8 cellular contexts compared by ENCODE assay signal in genomic region chr17:65561394-65562205, GRCh38. TPM values are rescaled to one million over a fixed set of nuclear protein-coding genes. Genes with fewer than 3 reads are reported as not detected.
A peak's percentile ranks its signal among the peaks of the same experiment; 100 is the strongest.
DNase-seq lines count a peak whose midpoint lies in the region; ATAC-seq lines count a peak whose summit lies in the region.

A gene with protein sequence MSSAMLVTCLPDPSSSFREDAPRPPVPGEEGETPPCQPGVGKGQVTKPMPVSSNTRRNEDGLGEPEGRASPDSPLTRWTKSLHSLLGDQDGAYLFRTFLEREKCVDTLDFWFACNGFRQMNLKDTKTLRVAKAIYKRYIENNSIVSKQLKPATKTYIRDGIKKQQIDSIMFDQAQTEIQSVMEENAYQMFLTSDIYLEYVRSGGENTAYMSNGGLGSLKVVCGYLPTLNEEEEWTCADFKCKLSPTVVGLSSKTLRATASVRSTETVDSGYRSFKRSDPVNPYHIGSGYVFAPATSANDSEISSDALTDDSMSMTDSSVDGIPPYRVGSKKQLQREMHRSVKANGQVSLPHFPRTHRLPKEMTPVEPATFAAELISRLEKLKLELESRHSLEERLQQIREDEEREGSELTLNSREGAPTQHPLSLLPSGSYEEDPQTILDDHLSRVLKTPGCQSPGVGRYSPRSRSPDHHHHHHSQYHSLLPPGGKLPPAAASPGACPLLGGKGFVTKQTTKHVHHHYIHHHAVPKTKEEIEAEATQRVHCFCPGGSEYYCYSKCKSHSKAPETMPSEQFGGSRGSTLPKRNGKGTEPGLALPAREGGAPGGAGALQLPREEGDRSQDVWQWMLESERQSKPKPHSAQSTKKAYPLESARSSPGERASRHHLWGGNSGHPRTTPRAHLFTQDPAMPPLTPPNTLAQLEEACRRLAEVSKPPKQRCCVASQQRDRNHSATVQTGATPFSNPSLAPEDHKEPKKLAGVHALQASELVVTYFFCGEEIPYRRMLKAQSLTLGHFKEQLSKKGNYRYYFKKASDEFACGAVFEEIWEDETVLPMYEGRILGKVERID (minus strand): TSS chr17:65561648. CDS start chr17:65558620, 3,028 bp downstream.

- peak; percentile 51 for DNase-seq in DMS153 (lab: John Stamatoyannopoulos, UW)
- peak; percentile 89 for DNase-seq in Karpas-422
- DNase-seq in SJSA1 (ENCODE audit: low read depth in 1 of 2, low spot score in 2 of 2) = peak; percentile 84 to 95
- peak; percentile 92 for DNase-seq in activated naive CD4-positive, alpha-beta T cell treated with anti-CD3 and anti-CD28 coated beads, Interleukin-2, amount 10 ng/mL, durations not matched to agents 7 days and 5 days
- DNase-seq in germinal center (ENCODE audit: low spot score) = peak; percentile 91
- DNase-seq in nucleus accumbens (lab: John Stamatoyannopoulos, UW) = peak in 54 of 56 donors; percentile 20 to 88 (median 70)
- DNase-seq in substantia nigra (lab: John Stamatoyannopoulos, UW) = peak; percentile 26 to 89 (median 74)

- no peaks in the 10 kb centered on the region for H3K27me3 ChIP-seq in Karpas-422 (ENCODE audit: low read length)
- no peaks in the 10 kb centered on the region for H3K27me3 ChIP-seq in SJSA1 (replicated peaks)

- H3K9me3 Mint-ChIP-seq in activated naive CD4-positive, alpha-beta T cell treated with anti-CD3 and anti-CD28 coated beads, Interleukin-2, amount 10 ng/mL, durations not matched to agents 7 days and 5 days = no peaks in the 10 kb centered on the region

- peak within 1 kb of the TSS; percentile 66 for H3K9ac ChIP-seq in Karpas-422 (ENCODE audit: low read length)

- H3K4me1 ChIP-seq in Karpas-422 (ENCODE audit: low read length) = peaks cover 4% of the 10 kb centered on the region; the same call in 1 of the 2 replicates
- peaks cover 34% of the 10 kb centered on the region for H3K4me1 ChIP-seq in SJSA1 (replicated peaks)

- no peak within 1 kb of the TSS for H2AFZ ChIP-seq in Karpas-422 (ENCODE audit: low read length)

- H3K4me2 ChIP-seq in Karpas-422 (ENCODE audit: low read depth, low read length, poor library complexity, severe bottlenecking) = peak within 1 kb of the TSS; percentile 60

- H4K20me1 ChIP-seq in Karpas-422 (ENCODE audit: insufficient read depth, low read depth, low read length) = no peaks in the 10 kb centered on the region; the same call in 1 of the 2 replicates

- H3K27ac ChIP-seq in Karpas-422 (ENCODE audit: low read length) (no peak within 1 kb of the TSS), SJSA1 (peak within 1 kb of the TSS; percentile 98), substantia nigra (ENCODE audit: low read depth, low read length, poor library complexity, severe bottlenecking) (peak within 1 kb of the TSS; percentile 66)

- H3K27me3 Mint-ChIP-seq in activated naive CD4-positive, alpha-beta T cell treated with anti-CD3 and anti-CD28 coated beads, Interleukin-2, amount 10 ng/mL, durations not matched to agents 7 days and 5 days = peaks cover 30% of the 10 kb centered on the region

- H3K79me2 ChIP-seq in Karpas-422 (ENCODE audit: low read length) = no peaks in the 10 kb centered on the region

- H3K4me1 Mint-ChIP-seq in activated naive CD4-positive, alpha-beta T cell treated with anti-CD3 and anti-CD28 coated beads, Interleukin-2, amount 10 ng/mL, durations not matched to agents 7 days and 5 days = peaks cover 37% of the 10 kb centered on the region

- H3K9me3 ChIP-seq in Karpas-422 (ENCODE audit: low read length) (no peaks in the 10 kb centered on the region), SJSA1 (replicated peaks) (no peaks in the 10 kb centered on the region)

- no peaks in the 10 kb centered on the region for H3K9me2 ChIP-seq in Karpas-422 (replicated peaks; ENCODE audit: insufficient read depth, low read length)

- CTCF ChIA-PET in activated naive CD4-positive, alpha-beta T cell treated with anti-CD3 and anti-CD28 coated beads, Interleukin-2, amount 10 ng/mL, durations not matched to agents 7 days and 5 days (lab: Charles Lee) = no interaction called here

- H3K4me3 ChIP-seq in Karpas-422 (ENCODE audit: low read length) (peak within 1 kb of the TSS; percentile 59; the same call in 1 of the 2 replicates), SJSA1 (peak within 1 kb of the TSS; percentile 85)

- ATAC-seq in GM21825 (IDR thresholded peaks at IDR 0.05; ENCODE audit: unreplicated experiment) = peak; percentile 85

- H3K27ac Mint-ChIP-seq in activated naive CD4-positive, alpha-beta T cell treated with anti-CD3 and anti-CD28 coated beads, Interleukin-2, amount 10 ng/mL, durations not matched to agents 7 days and 5 days = peak within 1 kb of the TSS; percentile 91

- H3K36me3 Mint-ChIP-seq in activated naive CD4-positive, alpha-beta T cell treated with anti-CD3 and anti-CD28 coated beads, Interleukin-2, amount 10 ng/mL, durations not matched to agents 7 days and 5 days = peaks cover 5% of the 10 kb centered on the region

- peak within 1 kb of the TSS; percentile 84 for H3K4me3 Mint-ChIP-seq in activated naive CD4-positive, alpha-beta T cell treated with anti-CD3 and anti-CD28 coated beads, Interleukin-2, amount 10 ng/mL, durations not matched to agents 7 days and 5 days

- H3K36me3 ChIP-seq in Karpas-422 (ENCODE audit: insufficient read depth, low read length) (no peaks in the 10 kb centered on the region), SJSA1 (peaks cover 14% of the 10 kb centered on the region)

RNA-seq across cellular contexts. Expression of the gene that starts here (rescaled TPM):
- not detected in 2 replicates for total RNA-seq in Karpas-422 (2014; rRNA removed; shearing (Covaris generic); ENCODE audit: low replicate concordance)
- total RNA-seq in SJSA1 (2014; rRNA removed; shearing (Covaris generic)) = 4.2 and 4.8 TPM in 2 replicates

Comparison
In these comparisons a context has a peak if more than half of its experiments do, and no peak if none do; other contexts are left out.
1. Peak in DNase-seq, H3K4me3 ChIP-seq, H3K9ac ChIP-seq and H3K4me2 ChIP-seq in Karpas-422; RNA of the gene not detected or under 1 TPM.